Comparison of ENCODE assay signal across 8 cellular contexts in the genomic region with DNA sequence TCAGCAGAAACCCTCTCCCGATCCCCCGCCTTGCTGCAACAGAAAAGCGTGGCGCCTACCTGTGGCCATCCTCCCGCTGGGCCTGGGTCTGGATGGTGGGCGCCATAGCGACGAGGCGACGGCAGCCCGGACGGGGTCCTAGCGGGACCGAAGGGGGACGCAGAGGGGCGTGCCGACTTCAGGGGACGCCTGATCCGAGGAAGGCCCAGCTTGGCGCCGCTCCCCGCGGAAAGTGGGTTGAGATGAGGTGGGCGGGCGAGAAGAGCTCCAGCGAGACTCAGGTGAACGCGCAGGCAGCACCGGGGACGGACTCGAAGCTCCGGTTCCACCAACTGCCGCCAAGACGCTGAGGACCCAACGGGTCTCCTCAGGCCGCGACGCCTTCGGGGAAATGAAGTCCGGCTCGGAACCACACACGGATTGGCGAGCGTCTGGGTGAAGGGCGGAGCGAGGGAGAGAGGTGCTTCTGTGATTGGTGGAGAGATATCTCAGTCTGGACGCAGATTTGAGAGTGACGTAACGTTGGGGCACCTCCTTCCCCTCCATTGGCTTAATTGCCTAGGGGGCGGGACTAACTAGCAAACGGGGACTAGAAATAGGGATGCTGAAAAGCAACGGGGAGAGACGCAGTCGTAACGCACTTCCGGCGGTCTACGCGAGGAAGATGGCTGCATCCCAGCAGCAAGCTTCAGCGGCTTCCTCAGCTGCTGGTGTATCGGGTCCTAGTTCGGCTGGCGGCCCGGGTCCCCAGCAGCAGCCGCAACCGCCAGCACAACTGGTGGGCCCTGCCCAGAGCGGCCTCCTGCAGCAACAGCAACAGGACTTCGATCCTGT. TPM values are rescaled to one million over a fixed set of nuclear protein-coding genes. Genes with fewer than 3 reads are reported as not detected.
DNase-seq lines count a peak whose midpoint lies in the region; ATAC-seq and TF ChIP-seq lines count a peak whose summit lies in the region.

A gene with protein sequence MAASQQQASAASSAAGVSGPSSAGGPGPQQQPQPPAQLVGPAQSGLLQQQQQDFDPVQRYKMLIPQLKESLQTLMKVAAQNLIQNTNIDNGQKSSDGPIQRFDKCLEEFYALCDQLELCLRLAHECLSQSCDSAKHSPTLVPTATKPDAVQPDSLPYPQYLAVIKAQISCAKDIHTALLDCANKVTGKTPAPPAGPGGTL (plus strand): TSS at position 620 of the 834 bp plus-strand sequence. CDS start 45 bp downstream, at position 665.
A gene (minus strand): TSS at position 348 of the 834 bp plus-strand sequence. CDS start 242 bp downstream, at position 106.

- intact Hi-C loops in mammary epithelial cell (cut with micrococcal nuclease): loop anchor here (1.0 kb wide), 1 partner anchor 21 kb away; a partner anchor contains a TSS

- H3K9ac ChIP-seq in mammary epithelial cell (ENCODE audit: insufficient read depth, low read length) (peak within 1 kb of the TSS; percentile 96), iPS-20b (ENCODE audit: low read depth, low read length) (peak within 1 kb of the TSS; percentile 92)

- in situ Hi-C loops in mammary epithelial cell (cut with MboI; ENCODE audit: low sequenced_read_pairs in 2 of 2): no loop called here

- CTCF ChIA-PET in AG04449 (lab: Yijun Ruan, JAX): interaction anchor here (0.8 to 3.7 kb wide), 7 partner anchors 9 to 142 kb away, joined by 3 to 22 read pairs (median 8); a partner anchor contains a TSS
- CTCF ChIA-PET in mammary epithelial cell (lab: Charles Lee; ENCODE audit: low non-redundant PET): no interaction called here

- no TSS peak for BruUV-seq in mammary epithelial cell (replicated peaks; lab: Mats Ljungman, UMichigan)

- no peaks in the 10 kb centered on the region for H4K20me1 ChIP-seq in mammary epithelial cell (ENCODE audit: insufficient read depth, low read length)

- H3K9me3 ChIP-seq in WERI-Rb-1 (ENCODE audit: severe bottlenecking) (no peaks in the 10 kb centered on the region), mammary epithelial cell (replicated peaks; ENCODE audit: insufficient read depth, low read length) (no peaks in the 10 kb centered on the region), iPS-20b (ENCODE audit: insufficient read depth, low read depth, low read length) (no peaks in the 10 kb centered on the region)

- POLR2A ChIA-PET in AG04449 (lab: Yijun Ruan, JAX): interaction anchor here (0.6 to 3.5 kb wide), 16 partner anchors 8 to 50 kb away, joined by 3 to 19 read pairs (median 4); a partner anchor contains a TSS

- whole genome bisulfite sequencing in mammary epithelial cell (ENCODE audit: low coverage, missing lambda C conversion rate): 2% methylated on average over 28 of the region's 68 CpGs

- H3K27me3 ChIP-seq in WERI-Rb-1 (ENCODE audit: insufficient read depth, low read depth, severe bottlenecking) (no peaks in the 10 kb centered on the region), mammary epithelial cell (ENCODE audit: insufficient read depth, low read length) (no peaks in the 10 kb centered on the region), iPS-20b (ENCODE audit: insufficient read depth, low read length) (no peaks in the 10 kb centered on the region)

- H3K4me1 ChIP-seq in mammary epithelial cell (ENCODE audit: insufficient read depth, low read length) (peaks cover 14% of the 10 kb centered on the region), iPS-20b (ENCODE audit: insufficient read depth, low read length) (peaks cover 9% of the 10 kb centered on the region)

- H3K36me3 ChIP-seq in WERI-Rb-1 (peaks cover 53% of the 10 kb centered on the region), mammary epithelial cell (ENCODE audit: insufficient read depth, low read length) (peaks cover 12% of the 10 kb centered on the region), iPS-20b (ENCODE audit: insufficient read depth, low read depth, low read length) (peaks cover 61% of the 10 kb centered on the region)

- H2AFZ ChIP-seq in mammary epithelial cell (ENCODE audit: low read depth, low read length): peak within 1 kb of the TSS; percentile 96

- dilution Hi-C loops in mammary epithelial cell (cut with HindIII; ENCODE audit: low sequenced_read_pairs): loop anchor here (5.0 to 10.0 kb wide), 4 partner anchors 46 to 176 kb away; a partner anchor contains a TSS

- TF ChIP-seq CTCF in AG04449 (IDR thresholded peaks at IDR 0.05; ENCODE audit: insufficient read depth, low read length, missing control alignments) (no peak), WERI-Rb-1 (IDR thresholded peaks at IDR 0.05; ENCODE audit: low read depth, low read length) (0 out of 2 replicates have a peak, but pooled peaks have one; percentile 10), mammary epithelial cell (conservative IDR thresholded peaks at IDR 0.05 in 1 of 2, IDR thresholded peaks at IDR 0.05 in 1 of 2; ENCODE audit: extremely low read depth in 1 of 2, insufficient read depth in 1 of 2, low read depth in 1 of 2, low read length in 2 of 2) (peak in 1 of 2 donors; percentile 12)

- H3K4me3 ChIP-seq in AG04449 (ENCODE audit: low read depth, low read length): peak within 1 kb of the TSS; percentile 99
- H3K4me3 ChIP-seq in WERI-Rb-1 (ENCODE audit: low read depth, low read length): peak within 1 kb of the TSS; percentile 99
- peak within 1 kb of the TSS; percentile 86 to 93 (median 90) for H3K4me3 ChIP-seq in mammary epithelial cell (replicated peaks in 1 of 3; ENCODE audit: insufficient read depth in 1 of 3, low read depth in 2 of 3, low read length in 3 of 3)
- H3K4me3 ChIP-seq in iPS-20b (ENCODE audit: low read length): peak within 1 kb of the TSS; percentile 98
- H3K4me3 ChIP-seq in skin epidermis: peak within 1 kb of the TSS; percentile 54 to 92 (median 75)

- ATAC-seq in GM18873 (IDR thresholded peaks at IDR 0.05; ENCODE audit: low FRiP score, unreplicated experiment): peak; percentile 92
- ATAC-seq in HG03139 (IDR thresholded peaks at IDR 0.05; ENCODE audit: unreplicated experiment): peak; percentile 81

- H3K27ac ChIP-seq in WERI-Rb-1: peak within 1 kb of the TSS; percentile 98
- peak within 1 kb of the TSS; percentile 95 for H3K27ac ChIP-seq in mammary epithelial cell (ENCODE audit: insufficient read depth, low read depth, low read length)
- peak within 1 kb of the TSS; percentile 54 for H3K27ac ChIP-seq in iPS-20b (ENCODE audit: low read length)
- peak within 1 kb of the TSS; percentile 93 to 100 (median 99) for H3K27ac ChIP-seq in skin epidermis

- DNase-seq in AG04449 (ENCODE audit: low read depth, low spot score) (peak; percentile 97), NCI-H2227 (lab: John Stamatoyannopoulos, UW; ENCODE audit: unreplicated experiment) (peak; percentile 100), WERI-Rb-1 (peak; percentile 98), mammary epithelial cell (peak; percentile 100)

- peaks cover 41% of the 10 kb centered on the region for H3K79me2 ChIP-seq in mammary epithelial cell (ENCODE audit: insufficient read depth, low read length)

- peak within 1 kb of the TSS; percentile 78 for H3K4me2 ChIP-seq in mammary epithelial cell (ENCODE audit: insufficient read depth, low read depth, low read length)

RNA-seq across cellular contexts. Expression of the first gene that starts in this region (rescaled TPM):
- 10 to 100 TPM; 19.5 to 29.3 TPM for total RNA-seq in mammary epithelial cell
- 25.9 TPM for polyA plus RNA-seq in mammary epithelial cell
- 21.9 TPM for polyA minus RNA-seq in mammary epithelial cell

RNA-seq across cellular contexts. Expression of the second gene that starts in this region (rescaled TPM):
- total RNA-seq in mammary epithelial cell: 10 to 100 TPM; 25.5 to 45.8 TPM
- 54.0 TPM for polyA plus RNA-seq in mammary epithelial cell
- polyA minus RNA-seq in mammary epithelial cell: 26.5 TPM

Comparison
In these comparisons a context has a peak if more than half of its experiments do, and no peak if none do; other contexts are left out.
1. Peak in every context shown above with its lines: DNase-seq, ATAC-seq, H3K4me3 ChIP-seq and H3K27ac ChIP-seq.